In genomic region chr17:42111901-42112551, GRCh38 we compare ENCODE assay signal across 8 cellular contexts. TPM values are rescaled to one million over a fixed set of nuclear protein-coding genes. Genes with fewer than 3 reads are reported as not detected.
A peak's percentile ranks its signal among the peaks of the same experiment; 100 is the strongest.
DNase-seq lines count a peak whose midpoint lies in the region; ATAC-seq and TF ChIP-seq lines count a peak whose summit lies in the region.

No MANE protein-coding gene starts in this region.

- in situ Hi-C loops in KBM-7 (cut with MboI; ENCODE audit: low pct_unique_long_range_greater_than_20kb, low sequenced_read_pairs) = loop anchor here (10.0 kb wide), 1 partner anchor 87 kb away; the partner anchor contains the start of gene NKIRAS2

- peaks cover 73% of the 10 kb centered on the region for H3K4me1 Mint-ChIP-seq in activated CD4-positive, alpha-beta T cell treated with anti-CD3 and anti-CD28 coated beads, Interleukin-2, amount 10 ng/mL, durations not matched to agents 7 days and 5 days

- peak; percentile 12 for ATAC-seq in HG02588 (IDR thresholded peaks at IDR 0.05; ENCODE audit: unreplicated experiment)
- ATAC-seq in GM19467 (IDR thresholded peaks at IDR 0.05; ENCODE audit: unreplicated experiment) = no peak

- DNase-seq in DMS79 treated with DMSO at 0.1 percent for 48 hours (lab: John Stamatoyannopoulos, UW) (peak; percentile 63), fibroblast of the aortic adventitia (ENCODE audit: low read depth) (peak; percentile 57), putamen (ENCODE audit: low spot score) (peak; percentile 17), KBM-7 (no peak), NCI-H748 treated with DMSO at 0.1 percent for 48 hours (lab: John Stamatoyannopoulos, UW) (no peak)
- DNase-seq in activated CD4-positive, alpha-beta T cell treated with anti-CD3 and anti-CD28 coated beads, Interleukin-2, amount 10 ng/mL, durations not matched to agents 7 days and 5 days = peak; percentile 35

- H3K4me3 ChIP-seq in fibroblast of the aortic adventitia (ENCODE audit: low read depth, low read length) = peak overlapping the region; percentile 78

- peak overlapping the region; percentile 97 for H3K27ac Mint-ChIP-seq in activated CD4-positive, alpha-beta T cell treated with anti-CD3 and anti-CD28 coated beads, Interleukin-2, amount 10 ng/mL, durations not matched to agents 7 days and 5 days

- POLR2A ChIA-PET in activated CD4-positive, alpha-beta T cell treated with anti-CD3 and anti-CD28 coated beads, Interleukin-2, amount 10 ng/mL, durations not matched to agents 7 days and 5 days (lab: Charles Lee) = interaction anchor here (0.7 to 1.8 kb wide), 3 partner anchors 21 to 145 kb away, joined by 3 to 7 read pairs (median 4); partner anchors contain the start of gene CNP

- H3K9me3 Mint-ChIP-seq in activated CD4-positive, alpha-beta T cell treated with anti-CD3 and anti-CD28 coated beads, Interleukin-2, amount 10 ng/mL, durations not matched to agents 7 days and 5 days = no peaks in the 10 kb centered on the region

- CTCF ChIA-PET in activated CD4-positive, alpha-beta T cell treated with anti-CD3 and anti-CD28 coated beads, Interleukin-2, amount 10 ng/mL, durations not matched to agents 7 days and 5 days (lab: Charles Lee) = interaction anchor here (0.6 to 8.5 kb wide), 14 partner anchors 10 to 250 kb away, joined by 3 to 71 read pairs (median 4); partner anchors contain the start of genes CNP, DNAJC7, KCNH4 and NKIRAS2

- no peaks in the 10 kb centered on the region for H3K27me3 Mint-ChIP-seq in activated CD4-positive, alpha-beta T cell treated with anti-CD3 and anti-CD28 coated beads, Interleukin-2, amount 10 ng/mL, durations not matched to agents 7 days and 5 days

- H3K4me3 Mint-ChIP-seq in activated CD4-positive, alpha-beta T cell treated with anti-CD3 and anti-CD28 coated beads, Interleukin-2, amount 10 ng/mL, durations not matched to agents 7 days and 5 days = peak overlapping the region; percentile 80

- peaks cover 43% of the 10 kb centered on the region for H3K36me3 Mint-ChIP-seq in activated CD4-positive, alpha-beta T cell treated with anti-CD3 and anti-CD28 coated beads, Interleukin-2, amount 10 ng/mL, durations not matched to agents 7 days and 5 days (ENCODE audit: low read depth)

- no peak for TF ChIP-seq CTCF in fibroblast of the aortic adventitia (IDR thresholded peaks at IDR 0.05; ENCODE audit: insufficient read depth, low read length)

RNA-seq across cellular contexts. Expression of gene DHX58, which starts 0.5 kb away (rescaled TPM):
- total RNA-seq in activated CD4-positive, alpha-beta T cell treated with anti-CD3 and anti-CD28 coated beads, Interleukin-2, amount 10 ng/mL, durations not matched to agents 7 days and 5 days = 10 to 100 TPM; 52.4 to 54.3 TPM
- total RNA-seq in fibroblast of the aortic adventitia (ENCODE audit: low replicate concordance) = 11.3 and 24.3 TPM in 2 replicates

RNA-seq across cellular contexts. Expression of gene KAT2A, which starts 9.1 kb away (rescaled TPM):
- total RNA-seq in activated CD4-positive, alpha-beta T cell treated with anti-CD3 and anti-CD28 coated beads, Interleukin-2, amount 10 ng/mL, durations not matched to agents 7 days and 5 days = 10 to 100 TPM; 47.9 to 48.3 TPM
- total RNA-seq in fibroblast of the aortic adventitia (ENCODE audit: low replicate concordance) = 8.5 and 13.7 TPM in 2 replicates

RNA-seq across cellular contexts. Expression of gene HSPB9, which starts 10.6 kb away (rescaled TPM):
- not detected for total RNA-seq in activated CD4-positive, alpha-beta T cell treated with anti-CD3 and anti-CD28 coated beads, Interleukin-2, amount 10 ng/mL, durations not matched to agents 7 days and 5 days
- total RNA-seq in fibroblast of the aortic adventitia (ENCODE audit: low replicate concordance) = not detected in 2 replicates

RNA-seq across cellular contexts. Expression of gene ZNF385C, which starts 13.8 kb away (rescaled TPM):
- not detected for total RNA-seq in activated CD4-positive, alpha-beta T cell treated with anti-CD3 and anti-CD28 coated beads, Interleukin-2, amount 10 ng/mL, durations not matched to agents 7 days and 5 days
- not detected in 2 replicates for total RNA-seq in fibroblast of the aortic adventitia (ENCODE audit: low replicate concordance)

RNA-seq across cellular contexts. Expression of gene RAB5C, which starts 42.8 kb away (rescaled TPM):
- 100 to 1,000 TPM in 1 of 2 experiments, 10 to 100 TPM in 1; 97.1 to 108 TPM for total RNA-seq in activated CD4-positive, alpha-beta T cell treated with anti-CD3 and anti-CD28 coated beads, Interleukin-2, amount 10 ng/mL, durations not matched to agents 7 days and 5 days
- 8.3 and 82.2 TPM in 2 replicates for total RNA-seq in fibroblast of the aortic adventitia (ENCODE audit: low replicate concordance)

Comparison
In these comparisons a context has a peak if more than half of its experiments do, and no peak if none do; other contexts are left out.
1. DNase-seq: peak in DMS79 treated with DMSO at 0.1 percent for 48 hours (single experiment), activated CD4-positive, alpha-beta T cell treated with anti-CD3 and anti-CD28 coated beads, Interleukin-2, amount 10 ng/mL, durations not matched to agents 7 days and 5 days (single experiment), fibroblast of the aortic adventitia (single experiment) and putamen (single experiment); none in KBM-7 (single experiment) and NCI-H748 treated with DMSO at 0.1 percent for 48 hours (single experiment).